30 cellular contexts compared by ENCODE assay signal in the genomic region with DNA sequence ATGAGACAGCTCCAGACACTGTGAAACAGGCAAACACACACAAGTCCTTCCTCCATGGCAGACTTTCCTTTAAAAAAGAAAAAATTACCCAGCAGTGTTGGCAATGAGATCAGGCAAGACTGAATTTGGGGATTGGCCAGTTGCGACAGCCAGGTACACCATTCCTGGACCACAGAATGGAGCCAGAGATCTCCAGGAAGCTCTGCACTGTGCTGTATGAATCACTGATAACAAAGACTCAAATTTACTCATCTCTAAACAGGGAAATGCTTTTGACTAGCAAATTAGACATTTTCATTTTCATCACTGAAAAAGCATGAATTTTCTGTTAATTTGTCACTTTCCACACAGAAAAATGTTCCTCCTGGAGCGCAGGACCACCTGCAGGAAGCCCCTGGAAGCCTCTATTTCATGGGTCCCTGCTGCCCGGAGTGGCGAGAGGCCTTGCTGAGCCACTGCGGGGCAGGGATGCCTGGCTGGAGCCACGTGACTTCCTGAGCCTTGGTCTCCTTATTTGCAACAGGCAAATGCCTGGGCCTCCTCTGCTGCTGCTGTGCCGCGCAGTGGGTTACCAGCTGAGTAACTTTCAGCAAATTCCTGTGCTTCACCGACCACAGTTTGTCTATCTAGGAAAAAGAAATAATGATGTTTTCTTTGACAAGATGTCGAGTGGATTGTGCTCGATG.
A peak's percentile ranks its signal among the peaks of the same experiment; 100 is the strongest.
DNase-seq lines count a peak whose midpoint lies in the region; FAIRE-seq and TF ChIP-seq lines count a peak whose summit lies in the region.
"Had no signal": no experiment of that assay in that cellular context is flagged by ENCODE, and none has a peak within 500 bp of the region (broad histone marks: within the 10 kb centered on the region; RNA-seq: fewer than 3 reads in every experiment).

No MANE protein-coding gene starts in this region.

- H3K79me2 ChIP-seq in Karpas-422 (ENCODE audit: low read length) (no peaks in the 10 kb centered on the region), H1 (ENCODE audit: control insufficient read depth in 1 of 2, insufficient read depth in 2 of 2, low read length in 2 of 2) (no peaks in the 10 kb centered on the region)

- no peak overlapping the region for H3K18ac ChIP-seq in H1 (ENCODE audit: extremely low read depth, low read length)

- H2AK5ac ChIP-seq in H1 (ENCODE audit: low read depth, low read length) = no peak overlapping the region

- TF ChIP-seq POLR2A in H1 (IDR thresholded peaks at IDR 0.05; ENCODE audit: control extremely low read depth in 1 of 2, low read depth in 2 of 2, low read length in 2 of 2) = no peak

- no peaks in the 10 kb centered on the region for H3K36me3 Mint-ChIP-seq in activated CD4-positive, alpha-beta T cell treated with anti-CD3 and anti-CD28 coated beads, Interleukin-2, amount 10 ng/mL, durations not matched to agents 7 days and 5 days (ENCODE audit: low read depth)
- H3K36me3 Mint-ChIP-seq: activated naive CD4-positive, alpha-beta T cell treated with anti-CD3 and anti-CD28 coated beads, Interleukin-2, amount 50 U/mL, for 72 hours had no signal

- peaks cover 8% of the 10 kb centered on the region for H3K4me1 ChIP-seq in Karpas-422 (ENCODE audit: low read length)
- peaks cover 0 to 6% (median 3%) of the 10 kb centered on the region in 4 experiments; a peak in 1 of 7 replicates for H3K4me1 ChIP-seq in H1 (replicated peaks in 1 of 4; ENCODE audit: control insufficient read depth in 3 of 4, insufficient read depth in 4 of 4, low read length in 3 of 4)
- H3K4me1 ChIP-seq: left lung had no signal

- H4K5ac ChIP-seq in H1 (ENCODE audit: insufficient read length, low read depth, low read length) = no peak overlapping the region

- H3K14ac ChIP-seq in H1 (ENCODE audit: insufficient read length) = no peak overlapping the region

- H3K23ac ChIP-seq in H1 (ENCODE audit: insufficient read length) = no peak overlapping the region

- no peak overlapping the region for H2BK20ac ChIP-seq in H1 (ENCODE audit: low read length)

- no peak overlapping the region for H2BK120ac ChIP-seq in H1 (replicated peaks; ENCODE audit: low read depth, low read length)

- H3K27ac ChIP-seq in Karpas-422 (ENCODE audit: low read length) (no peak overlapping the region), H1 (ENCODE audit: low read depth, low read length) (no peak overlapping the region)
- H3K27ac ChIP-seq: 22Rv1, gastroesophageal sphincter, GM23248, left lung, Peyer's patch, vagina had no signal

- H2BK12ac ChIP-seq in H1 (ENCODE audit: low read depth, low read length) = no peak overlapping the region

- H3K4me1 Mint-ChIP-seq in activated CD4-positive, alpha-beta T cell treated with anti-CD3 and anti-CD28 coated beads, Interleukin-2, amount 10 ng/mL, durations not matched to agents 7 days and 5 days = peaks cover 3% of the 10 kb centered on the region

- peak overlapping the region; percentile 4 for H3K27ac Mint-ChIP-seq in activated CD4-positive, alpha-beta T cell treated with anti-CD3 and anti-CD28 coated beads, Interleukin-2, amount 10 ng/mL, durations not matched to agents 7 days and 5 days
- H3K27ac Mint-ChIP-seq: activated B cell treated with CpG ODN at 0.5 μM for 24 hours; activated naive CD4-positive, alpha-beta T cell treated with anti-CD3 and anti-CD28 coated beads, Interleukin-2, amount 50 U/mL, for 72 hours; CD4-positive, alpha-beta T cell; naive B cell; stimulated activated naive CD8-positive, alpha-beta T cell treated with anti-CD3 and anti-CD28 coated beads, Interleukin-15, Interleukin-2, amounts not matched to agents 100 ng/mL and 50 ng/mL, for 24 hours had no signal

- no peaks in the 10 kb centered on the region for H3K79me1 ChIP-seq in H1 (ENCODE audit: low read depth, low read length)

- H4K8ac ChIP-seq in H1 (ENCODE audit: extremely low read depth, insufficient read depth, low read length) = no peak overlapping the region

- no peak overlapping the region for H3K4me3 Mint-ChIP-seq in activated CD4-positive, alpha-beta T cell treated with anti-CD3 and anti-CD28 coated beads, Interleukin-2, amount 10 ng/mL, durations not matched to agents 7 days and 5 days
- H3K4me3 Mint-ChIP-seq: activated B cell treated with CpG ODN at 0.5 μM for 24 hours; CD4-positive, alpha-beta T cell; central memory CD8-positive, alpha-beta T cell; stimulated activated naive CD8-positive, alpha-beta T cell treated with anti-CD3 and anti-CD28 coated beads, Interleukin-15, Interleukin-2, amounts not matched to agents 100 ng/mL and 50 ng/mL, for 24 hours had no signal

- no peak for TF ChIP-seq CTCF in H1 (IDR thresholded peaks at IDR 0.05; ENCODE audit: control extremely low read depth in 1 of 3, insufficient read depth in 1 of 3, low read depth in 1 of 3, low read length in 3 of 3)

- CTCF ChIA-PET in activated CD4-positive, alpha-beta T cell treated with anti-CD3 and anti-CD28 coated beads, Interleukin-2, amount 10 ng/mL, durations not matched to agents 7 days and 5 days (lab: Charles Lee) = no interaction called here
- CTCF ChIA-PET in H1 (lab: Charles Lee; ENCODE audit: partially characterized antibody) = interaction anchor here (1.6 to 2.8 kb wide), 2 partner anchors 8 to 12 kb away, joined by 4 to 12 read pairs; no protein-coding TSS in a partner anchor

- no peaks in the 10 kb centered on the region for H3K9me3 ChIP-seq in Karpas-422 (ENCODE audit: low read length)
- H3K9me3 ChIP-seq in H1 (ENCODE audit: insufficient read depth in 2 of 2, low read depth in 1 of 2, low read length in 1 of 2) = no peaks in the 10 kb centered on the region
- H3K9me3 ChIP-seq: gastroesophageal sphincter, left lung, Peyer's patch, vagina had no signal

- WGBS in H1 (ENCODE audit: extremely low coverage in 1 of 2, insufficient coverage in 1 of 2, insufficient read length in 1 of 2, insufficient replicate concordance in 2 of 2, low coverage in 1 of 2, low lambda C conversion rate in 2 of 2, missing lambda C conversion rate in 1 of 2), 2 experiments = 84% methylated on average over 11 of the region's 11 CpGs; no CpG with 5 or more reads in 1 of the 2 experiments

- H3K27me3 ChIP-seq in Karpas-422 (ENCODE audit: low read length) = no peaks in the 10 kb centered on the region
- peaks cover 16 to 34% (median 26%) of the 10 kb centered on the region in 4 experiments for H3K27me3 ChIP-seq in H1 (replicated peaks in 1 of 4; ENCODE audit: control insufficient read depth in 3 of 4, extremely low read depth in 1 of 4, insufficient read depth in 3 of 4, low read length in 3 of 4)
- H3K27me3 ChIP-seq: vagina had no signal

- no peak overlapping the region for H4K91ac ChIP-seq in H1 (replicated peaks; ENCODE audit: insufficient read length, low read length)

- H3K36me3 ChIP-seq in Karpas-422 (ENCODE audit: insufficient read depth, low read length) = no peaks in the 10 kb centered on the region
- no peaks in the 10 kb centered on the region for H3K36me3 ChIP-seq in H1 (ENCODE audit: control insufficient read depth in 2 of 4, insufficient read depth in 4 of 4, low read length in 3 of 4)
- H3K36me3 ChIP-seq: gastroesophageal sphincter, left lung, Peyer's patch, vagina had no signal

- no peak overlapping the region for H3K4ac ChIP-seq in H1 (replicated peaks; ENCODE audit: insufficient read length, low read depth, low read length)

- H3K9me3 Mint-ChIP-seq in activated CD4-positive, alpha-beta T cell treated with anti-CD3 and anti-CD28 coated beads, Interleukin-2, amount 10 ng/mL, durations not matched to agents 7 days and 5 days = no peaks in the 10 kb centered on the region
- H3K9me3 Mint-ChIP-seq: activated naive CD4-positive, alpha-beta T cell treated with anti-CD3 and anti-CD28 coated beads, Interleukin-2, amount 50 U/mL, for 72 hours; CD4-positive, alpha-beta T cell; central memory CD8-positive, alpha-beta T cell; stimulated activated naive CD8-positive, alpha-beta T cell treated with anti-CD3 and anti-CD28 coated beads, Interleukin-15, Interleukin-2, amounts not matched to agents 100 ng/mL and 50 ng/mL, for 24 hours had no signal

- no peak for TF ChIP-seq EP300 in H1 (IDR thresholded peaks at IDR 0.05; ENCODE audit: borderline replicate concordance in 1 of 2, low read depth in 2 of 2, low read length in 2 of 2)

- no peaks in the 10 kb centered on the region for H3K9me2 ChIP-seq in Karpas-422 (replicated peaks; ENCODE audit: insufficient read depth, low read length)

- no peak for DNase-seq in activated CD4-positive, alpha-beta T cell treated with anti-CD3 and anti-CD28 coated beads, Interleukin-2, amount 10 ng/mL, durations not matched to agents 7 days and 5 days
- DNase-seq in activated CD4-positive, alpha-beta T cell treated with anti-CD3 and anti-CD28 coated beads for 48 hours = no peak
- DNase-seq in Karpas-422 (peak; percentile 43), H1 (ENCODE audit: low read depth in 1 of 2, low spot score in 2 of 2) (no peak), smooth muscle cell of the brain vasculature (ENCODE audit: low read depth, low spot score) (peak; percentile 49), DMS114 treated with DMSO at 0.1 percent for 48 hours (lab: John Stamatoyannopoulos, UW; ENCODE audit: unreplicated experiment) (no peak), HT-29 (ENCODE audit: low spot score) (no peak)
- no peak for DNase-seq in activated CD8-positive, alpha-beta memory T cell treated with anti-CD3 and anti-CD28 coated beads, Interleukin-2, amount 50 U/mL, for 48 hours
- DNase-seq: activated B cell treated with CpG ODN at 0.5 μM for 24 hours; activated CD4-positive, alpha-beta T cell treated with anti-CD3 and anti-CD28 coated beads, Interleukin-2, amount 50 U/mL, for 48 hours; aorta; CD4-positive, alpha-beta T cell; GM23248; hypothalamus; left lung; naive B cell; NCI-H1092 treated with DMSO at 0.1 percent for 48 hours; NCI-H1930; NCI-H526 treated with DMSO at 0.1 percent for 48 hours; occipital lobe; Peyer's patch; SIG-M5; SW 1271 had no signal

- H3K4me3 ChIP-seq in Karpas-422 (ENCODE audit: low read length) = no peak overlapping the region
- no peak overlapping the region for H3K4me3 ChIP-seq in H1 (ENCODE audit: extremely low read depth in 1 of 4, insufficient read depth in 2 of 4, low read depth in 3 of 4, low read length in 4 of 4)
- H3K4me3 ChIP-seq: gastroesophageal sphincter, GM23248, left lung, Peyer's patch, vagina had no signal

- POLR2A ChIA-PET in activated CD4-positive, alpha-beta T cell treated with anti-CD3 and anti-CD28 coated beads, Interleukin-2, amount 10 ng/mL, durations not matched to agents 7 days and 5 days (lab: Charles Lee) = no interaction called here
- POLR2A ChIA-PET in H1 (lab: Charles Lee; ENCODE audit: partially characterized antibody) = no interaction called here

- H3K4me2 ChIP-seq in Karpas-422 (ENCODE audit: low read depth, low read length, poor library complexity, severe bottlenecking) = peak overlapping the region; percentile 3
- no peak overlapping the region for H3K4me2 ChIP-seq in H1 (ENCODE audit: insufficient read depth in 1 of 2, low read depth in 2 of 2, low read length in 2 of 2)

- no peak overlapping the region for H2BK15ac ChIP-seq in H1 (ENCODE audit: low read length)

- H3K23me2 ChIP-seq in H1 (ENCODE audit: low read depth, low read length) = peaks cover 16% of the 10 kb centered on the region; the same call in 1 of the 2 replicates

- H2BK5ac ChIP-seq in H1 (ENCODE audit: low read depth, low read length) = no peak overlapping the region

- H3K9ac ChIP-seq in Karpas-422 (ENCODE audit: low read length) = no peak overlapping the region
- H3K9ac ChIP-seq in H1 (replicated peaks in 1 of 4; ENCODE audit: extremely low read depth in 1 of 4, low read depth in 3 of 4, low read length in 3 of 4) = no peak overlapping the region
- H3K9ac ChIP-seq: GM23248 had no signal

- no peak overlapping the region for H2AFZ ChIP-seq in Karpas-422 (ENCODE audit: low read length)
- H2AFZ ChIP-seq in H1 (ENCODE audit: low read length) = peak overlapping the region; percentile 23; the same call in 1 of the 2 replicates
- H2AFZ ChIP-seq: GM23248 had no signal

- peaks cover 54% of the 10 kb centered on the region for H3K27me3 Mint-ChIP-seq in activated CD4-positive, alpha-beta T cell treated with anti-CD3 and anti-CD28 coated beads, Interleukin-2, amount 10 ng/mL, durations not matched to agents 7 days and 5 days

- H3K56ac ChIP-seq in H1 (replicated peaks; ENCODE audit: insufficient read length, low read depth, low read length) = no peak overlapping the region

- H4K20me1 ChIP-seq in Karpas-422 (ENCODE audit: insufficient read depth, low read depth, low read length) (no peaks in the 10 kb centered on the region), H1 (replicated peaks in 1 of 2; ENCODE audit: control insufficient read depth in 1 of 2, insufficient read depth in 2 of 2, low read length in 2 of 2) (no peaks in the 10 kb centered on the region)

- no peak for FAIRE-seq in H1 (lab: Jason Lieb, UNC)
- FAIRE-seq: endometrium had no signal

- no peak for TF ChIP-seq RAD21 in H1 (IDR thresholded peaks at IDR 0.05 in 1 of 2, conservative IDR thresholded peaks at IDR 0.05 in 1 of 2; ENCODE audit: low read depth in 2 of 2, low read length in 2 of 2)

Comparison
In these comparisons a context has a peak if more than half of its experiments do, and no peak if none do; other contexts are left out.
1. DNase-seq: peak in Karpas-422 (single experiment) and smooth muscle cell of the brain vasculature (single experiment); none in activated CD4-positive, alpha-beta T cell treated with anti-CD3 and anti-CD28 coated beads, Interleukin-2, amount 10 ng/mL, durations not matched to agents 7 days and 5 days (single experiment), activated CD4-positive, alpha-beta T cell treated with anti-CD3 and anti-CD28 coated beads for 48 hours (single experiment), H1 (0 of 2), activated CD8-positive, alpha-beta memory T cell treated with anti-CD3 and anti-CD28 coated beads, Interleukin-2, amount 50 U/mL, for 48 hours (single experiment), DMS114 treated with DMSO at 0.1 percent for 48 hours (single experiment) and HT-29 (single experiment).